8 cellular contexts compared by ENCODE assay signal in genomic region chr6:36962874-36963273, GRCh38. TPM values are rescaled to one million over a fixed set of nuclear protein-coding genes. Genes with fewer than 3 reads are reported as not detected.
A peak's percentile ranks its signal among the peaks of the same experiment; 100 is the strongest.
DNase-seq lines count a peak whose midpoint lies in the region; ATAC-seq, FAIRE-seq and TF ChIP-seq lines count a peak whose summit lies in the region.

No MANE protein-coding gene starts in this region.

- peak; percentile 63 for DNase-seq in NCI-H748 (lab: John Stamatoyannopoulos, UW; ENCODE audit: unreplicated experiment)
- DNase-seq in NCI-H748 treated with DMSO at 0.1 percent for 48 hours (lab: John Stamatoyannopoulos, UW) = no peak
- peak; percentile 61 to 84 (median 75) for DNase-seq in T-cell
- DNase-seq in activated naive CD8-positive, alpha-beta T cell treated with anti-CD3 and anti-CD28 coated beads, Interleukin-2, amount 10 ng/mL, durations not matched to agents 7 days and 5 days = peak; percentile 79
- DNase-seq in hypothalamus (lab: John Stamatoyannopoulos, UW) = peak in 41 of 51 donors; percentile 18 to 83 (median 55)
- DNase-seq in stimulated activated CD4-positive, alpha-beta T cell treated with anti-CD3 and anti-CD28 coated beads, Interleukin-1b, Interleukin-23, amount 100 ng/mL, for 4 hours (ENCODE audit: low read depth in 2 of 2) = peak; percentile 53
- no peak for DNase-seq in D721Med (ENCODE audit: insufficient read length, low spot score)

- peak; percentile 48 to 80 (median 66) for ATAC-seq in T-cell (replicated peaks in 1 of 4)
- peak; percentile 64 for ATAC-seq in activated naive CD8-positive, alpha-beta T cell treated with anti-CD3 and anti-CD28 coated beads, Interleukin-2, amount 10 ng/mL, durations not matched to agents 7 days and 5 days (ENCODE audit: low read depth)
- ATAC-seq in HG02852 (IDR thresholded peaks at IDR 0.05; ENCODE audit: unreplicated experiment) = no peak

- no peak for TF ChIP-seq CTCF in D721Med (IDR thresholded peaks at IDR 0.05; ENCODE audit: insufficient read depth, missing control alignments)

- peak overlapping the region; percentile 80 to 89 for H3K27ac Mint-ChIP-seq in T-cell
- peak overlapping the region; percentile 74 for H3K27ac Mint-ChIP-seq in activated naive CD8-positive, alpha-beta T cell treated with anti-CD3 and anti-CD28 coated beads, Interleukin-2, amount 10 ng/mL, durations not matched to agents 7 days and 5 days

- FAIRE-seq in D721Med (lab: Jason Lieb, UNC) = no peak

- H3K4me1 Mint-ChIP-seq in T-cell = peaks cover 31 to 54% (median 46%) of the 10 kb centered on the region in 3 donors
- peaks cover 38% of the 10 kb centered on the region for H3K4me1 Mint-ChIP-seq in activated naive CD8-positive, alpha-beta T cell treated with anti-CD3 and anti-CD28 coated beads, Interleukin-2, amount 10 ng/mL, durations not matched to agents 7 days and 5 days

- no peaks in the 10 kb centered on the region for H3K27me3 Mint-ChIP-seq in T-cell
- no peaks in the 10 kb centered on the region for H3K27me3 Mint-ChIP-seq in activated naive CD8-positive, alpha-beta T cell treated with anti-CD3 and anti-CD28 coated beads, Interleukin-2, amount 10 ng/mL, durations not matched to agents 7 days and 5 days

- POLR2A ChIA-PET in T-cell (lab: Charles Lee) = interaction anchor here in 1 of 2 donors (1.0 kb wide), 1 partner anchor 23 kb away, joined by 4 read pairs; the partner anchor contains the start of gene MTCH1
- POLR2A ChIA-PET in activated naive CD8-positive, alpha-beta T cell treated with anti-CD3 and anti-CD28 coated beads, Interleukin-2, amount 10 ng/mL, durations not matched to agents 7 days and 5 days (lab: Charles Lee) = interaction anchor here (0.9 to 1.5 kb wide), 4 partner anchors 8 to 208 kb away, joined by 3 to 10 read pairs (median 3); partner anchors contain the start of genes MTCH1 and PI16

- H3K4me3 Mint-ChIP-seq in T-cell = peak overlapping the region; percentile 31 to 69 (median 42)
- peak overlapping the region; percentile 43 for H3K4me3 Mint-ChIP-seq in activated naive CD8-positive, alpha-beta T cell treated with anti-CD3 and anti-CD28 coated beads, Interleukin-2, amount 10 ng/mL, durations not matched to agents 7 days and 5 days

- CTCF ChIA-PET in T-cell (lab: Charles Lee) = interaction anchor here in 1 of 2 donors (1.5 kb wide), 1 partner anchor 55 kb away, joined by 4 read pairs; no protein-coding TSS in a partner anchor

- H3K9me3 Mint-ChIP-seq in T-cell = no peaks in the 10 kb centered on the region
- H3K9me3 Mint-ChIP-seq in activated naive CD8-positive, alpha-beta T cell treated with anti-CD3 and anti-CD28 coated beads, Interleukin-2, amount 10 ng/mL, durations not matched to agents 7 days and 5 days = no peaks in the 10 kb centered on the region

- H3K36me3 Mint-ChIP-seq in T-cell = peaks cover 12% of the 10 kb centered on the region
- peaks cover 2% of the 10 kb centered on the region for H3K36me3 Mint-ChIP-seq in activated naive CD8-positive, alpha-beta T cell treated with anti-CD3 and anti-CD28 coated beads, Interleukin-2, amount 10 ng/mL, durations not matched to agents 7 days and 5 days

RNA-seq across cellular contexts. Expression of gene PI16, which starts 8.3 kb away (rescaled TPM):
- total RNA-seq in T-cell = 10 to 100 TPM in 1 of 5 donors, 1 to 10 TPM in 4; 3.5 to 27.6 (median 7.8) TPM
- total RNA-seq in activated naive CD8-positive, alpha-beta T cell treated with anti-CD3 and anti-CD28 coated beads, Interleukin-2, amount 10 ng/mL, durations not matched to agents 7 days and 5 days = under 1 TPM; 0.37 to 0.86 TPM

RNA-seq across cellular contexts. Expression of gene MTCH1, which starts 23.1 kb away (rescaled TPM):
- 100 to 1,000 TPM; 146 to 185 (median 160) TPM for total RNA-seq in T-cell
- total RNA-seq in activated naive CD8-positive, alpha-beta T cell treated with anti-CD3 and anti-CD28 coated beads, Interleukin-2, amount 10 ng/mL, durations not matched to agents 7 days and 5 days = 100 to 1,000 TPM; 135 to 139 TPM

RNA-seq across cellular contexts. Expression of gene FGD2, which starts 42.6 kb away (rescaled TPM):
- total RNA-seq in T-cell = 10 to 100 TPM in 1 of 5 donors, 1 to 10 TPM in 4; 2.8 to 11.1 (median 3.3) TPM
- total RNA-seq in activated naive CD8-positive, alpha-beta T cell treated with anti-CD3 and anti-CD28 coated beads, Interleukin-2, amount 10 ng/mL, durations not matched to agents 7 days and 5 days = 10 to 100 TPM in 1 of 2 experiments, 1 to 10 TPM in 1; 9.8 to 12.4 TPM

Comparison
In these comparisons a context has a peak if more than half of its experiments do, and no peak if none do; other contexts are left out.
1. DNase-seq: peak in NCI-H748 (single experiment), T-cell (34 of 34), activated naive CD8-positive, alpha-beta T cell treated with anti-CD3 and anti-CD28 coated beads, Interleukin-2, amount 10 ng/mL, durations not matched to agents 7 days and 5 days (single experiment), hypothalamus (41 of 51) and stimulated activated CD4-positive, alpha-beta T cell treated with anti-CD3 and anti-CD28 coated beads, Interleukin-1b, Interleukin-23, amount 100 ng/mL, for 4 hours (2 of 2); none in NCI-H748 treated with DMSO at 0.1 percent for 48 hours (single experiment) and D721Med (single experiment).